ENCODE assay signal across 25 cellular contexts in genomic region chr7:108057951-108058391, GRCh38. TPM values are rescaled to one million over a fixed set of nuclear protein-coding genes. Genes with fewer than 3 reads are reported as not detected.
"Had no signal": no experiment of that assay in that cellular context is flagged by ENCODE, and none has a peak within 500 bp of the region (broad histone marks: within the 10 kb centered on the region; RNA-seq: fewer than 3 reads in every experiment).

No MANE protein-coding gene starts in this region.

- H3K9me3 ChIP-seq: colonic mucosa, left ventricle myocardium inferior, mucosa of descending colon, ovary, psoas muscle, testis had no signal

- ATAC-seq: activated CD8-positive, alpha-beta memory T cell treated with anti-CD3 and anti-CD28 coated beads, Interleukin-2, amount 10 ng/mL, durations not matched to agents 7 days and 5 days; activated naive CD8-positive, alpha-beta T cell treated with anti-CD3 and anti-CD28 coated beads, Interleukin-2, amount 50 U/mL, for 24 hours; mucosa of descending colon; naive thymus-derived CD4-positive, alpha-beta T cell; psoas muscle; sciatic nerve; stimulated activated memory B cell treated with anti-CD40 and anti-IgM and Interleukin-4, amounts not matched to agents 10 μg/mL and 1 μg/mL and 100 μg/mL, for 72 hours; T-cell had no signal

- H3K4me1 Mint-ChIP-seq: activated B cell treated with CpG ODN at 0.5 μM for 24 hours; activated CD4-positive, alpha-beta memory T cell treated with anti-CD3 and anti-CD28 coated beads, Interleukin-2, amount 10 ng/mL, durations not matched to agents 7 days and 5 days; central memory CD8-positive, alpha-beta T cell; endodermal cell; naive thymus-derived CD4-positive, alpha-beta T cell; stimulated activated memory B cell treated with anti-CD40 and anti-IgM and Interleukin-4, amounts not matched to agents 10 μg/mL and 1 μg/mL and 100 μg/mL, for 72 hours; T-cell had no signal

- H3K4me3 Mint-ChIP-seq: activated B cell treated with CpG ODN at 0.5 μM for 24 hours; activated CD4-positive, alpha-beta memory T cell treated with anti-CD3 and anti-CD28 coated beads, Interleukin-2, amount 10 ng/mL, durations not matched to agents 7 days and 5 days; activated CD8-positive, alpha-beta memory T cell treated with anti-CD3 and anti-CD28 coated beads, Interleukin-2, amount 10 ng/mL, durations not matched to agents 7 days and 5 days; activated naive CD8-positive, alpha-beta T cell treated with anti-CD3 and anti-CD28 coated beads, Interleukin-2, amount 50 U/mL, for 24 hours; central memory CD8-positive, alpha-beta T cell; endodermal cell; naive thymus-derived CD4-positive, alpha-beta T cell; stimulated activated memory B cell treated with anti-CD40 and anti-IgM and Interleukin-4, amounts not matched to agents 10 μg/mL and 1 μg/mL and 100 μg/mL, for 72 hours; T-cell; type B pancreatic cell had no signal

- H3K4me1 ChIP-seq: colonic mucosa, psoas muscle, testis had no signal

- H3K27ac ChIP-seq: colonic mucosa, left ventricle myocardium inferior, ovary, psoas muscle, testis had no signal

- H3K36me3 Mint-ChIP-seq: activated CD8-positive, alpha-beta memory T cell treated with anti-CD3 and anti-CD28 coated beads, Interleukin-2, amount 10 ng/mL, durations not matched to agents 7 days and 5 days; brain; naive thymus-derived CD4-positive, alpha-beta T cell; stimulated activated memory B cell treated with anti-CD40 and anti-IgM and Interleukin-4, amounts not matched to agents 10 μg/mL and 1 μg/mL and 100 μg/mL, for 72 hours; T-cell; type B pancreatic cell had no signal

- DNase-seq: activated B cell treated with CpG ODN at 0.5 μM for 24 hours; activated CD4-positive, alpha-beta memory T cell treated with anti-CD3 and anti-CD28 coated beads, Interleukin-2, amount 10 ng/mL, durations not matched to agents 7 days and 5 days; activated CD4-positive, alpha-beta T cell treated with anti-CD3 and anti-CD28 coated beads for 4 hours; activated CD8-positive, alpha-beta memory T cell treated with anti-CD3 and anti-CD28 coated beads, Interleukin-2, amount 10 ng/mL, durations not matched to agents 7 days and 5 days; activated naive CD4-positive, alpha-beta T cell treated with Interleukin-2 at 50 U/mL for 16 hours; activated naive CD8-positive, alpha-beta T cell treated with anti-CD3 and anti-CD28 coated beads, Interleukin-2, amount 50 U/mL, for 24 hours; activated T-cell treated with anti-CD3 and anti-CD28 coated beads, Interleukin-2, amount 50 U/mL, for 1 hour; anterior cingulate cortex; colonic mucosa; endodermal cell; head of caudate nucleus; left ventricle myocardium inferior; mucosa of descending colon; naive thymus-derived CD4-positive, alpha-beta T cell; ovary; psoas muscle; stimulated activated CD4-positive, alpha-beta T cell treated with anti-CD3 and anti-CD28 coated beads, Interleukin-4, amount 100 ng/mL, for 4 hours; T-cell; testis had no signal

- H3K27me3 ChIP-seq: colonic mucosa, ovary, testis had no signal

- H3K27me3 Mint-ChIP-seq: brain, type B pancreatic cell had no signal

- H3K4me3 ChIP-seq: colonic mucosa, left ventricle myocardium inferior, mucosa of descending colon, ovary, psoas muscle, testis had no signal

- H3K9me3 Mint-ChIP-seq: activated B cell treated with CpG ODN at 0.5 μM for 24 hours; activated CD4-positive, alpha-beta memory T cell treated with anti-CD3 and anti-CD28 coated beads, Interleukin-2, amount 10 ng/mL, durations not matched to agents 7 days and 5 days; activated naive CD8-positive, alpha-beta T cell treated with anti-CD3 and anti-CD28 coated beads, Interleukin-2, amount 50 U/mL, for 24 hours; activated T-helper 2 cell treated with anti-CD3 and anti-CD28 coated beads, Interferon-gamma antibody, Interleukin-2, Interleukin-4, amounts not matched to agents 10 μg/mL and 5 μg/mL and 100 μg/mL, durations not matched to agents 14 hours and 24 hours and 36 hours; central memory CD8-positive, alpha-beta T cell; endodermal cell; naive thymus-derived CD4-positive, alpha-beta T cell; T-cell; type B pancreatic cell had no signal

- H3K36me3 ChIP-seq: colonic mucosa, left ventricle myocardium inferior, ovary had no signal

- H3K27ac Mint-ChIP-seq: activated B cell treated with CpG ODN at 0.5 μM for 24 hours; activated CD4-positive, alpha-beta memory T cell treated with anti-CD3 and anti-CD28 coated beads, Interleukin-2, amount 10 ng/mL, durations not matched to agents 7 days and 5 days; activated CD8-positive, alpha-beta memory T cell treated with anti-CD3 and anti-CD28 coated beads, Interleukin-2, amount 10 ng/mL, durations not matched to agents 7 days and 5 days; activated naive CD8-positive, alpha-beta T cell treated with anti-CD3 and anti-CD28 coated beads, Interleukin-2, amount 50 U/mL, for 24 hours; activated T-helper 2 cell treated with anti-CD3 and anti-CD28 coated beads, Interferon-gamma antibody, Interleukin-2, Interleukin-4, amounts not matched to agents 10 μg/mL and 5 μg/mL and 100 μg/mL, durations not matched to agents 14 hours and 24 hours and 36 hours; endodermal cell; naive thymus-derived CD4-positive, alpha-beta T cell; stimulated activated memory B cell treated with anti-CD40 and anti-IgM and Interleukin-4, amounts not matched to agents 10 μg/mL and 1 μg/mL and 100 μg/mL, for 72 hours; T-cell; type B pancreatic cell had no signal

RNA-seq across cellular contexts. Expression of gene LAMB1, which starts 55.0 kb away (rescaled TPM):
- total RNA-seq: activated B cell treated with CpG ODN at 0.5 μM for 24 hours; activated CD4-positive, alpha-beta memory T cell treated with anti-CD3 and anti-CD28 coated beads, Interleukin-2, amount 10 ng/mL, durations not matched to agents 7 days and 5 days; activated CD8-positive, alpha-beta memory T cell treated with anti-CD3 and anti-CD28 coated beads, Interleukin-2, amount 10 ng/mL, durations not matched to agents 7 days and 5 days; naive thymus-derived CD4-positive, alpha-beta T cell had no signal
